In the genomic region with DNA sequence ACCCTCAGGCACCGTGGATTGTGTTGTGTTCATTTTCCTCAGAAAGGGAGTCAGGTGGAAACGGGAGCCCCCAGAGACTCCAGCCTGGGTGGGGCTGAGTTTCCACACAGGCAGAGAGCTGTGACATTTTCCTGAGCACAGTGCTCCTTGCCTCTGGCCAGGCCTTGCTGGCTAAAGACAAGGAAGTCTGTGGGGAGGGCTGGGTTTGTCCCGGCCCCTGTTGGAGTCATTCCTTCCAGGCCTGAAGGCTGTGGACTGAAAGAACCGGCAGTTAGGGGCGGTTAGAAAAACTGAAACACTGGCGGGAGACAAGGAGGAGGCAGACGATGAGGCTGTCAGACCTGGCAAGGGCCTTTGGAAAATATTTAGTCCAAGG, we compare ENCODE assay signal across 27 cellular contexts. TPM values are rescaled to one million over a fixed set of nuclear protein-coding genes. Genes with fewer than 3 reads are reported as not detected.
DNase-seq lines count a peak whose midpoint lies in the region; ATAC-seq and TF ChIP-seq lines count a peak whose summit lies in the region.
"Had no signal": no experiment of that assay in that cellular context is flagged by ENCODE, and none has a peak within 500 bp of the region (broad histone marks: within the 10 kb centered on the region; RNA-seq: fewer than 3 reads in every experiment).

No MANE protein-coding gene starts in this region.

- DNase-seq in IMR-90: no peak
- peak; percentile 83 for DNase-seq in Right ventricle myocardium inferior (ENCODE audit: missing footprints)
- no peak for DNase-seq in endodermal cell
- no peak for DNase-seq in superior temporal gyrus (ENCODE audit: extremely low spot score)
- DNase-seq in HuH-7 (ENCODE audit: low spot score): no peak
- DNase-seq: 8988T; activated CD4-positive, alpha-beta T cell treated with anti-CD3 and anti-CD28 coated beads for 48 hours; activated naive CD4-positive, alpha-beta T cell treated with anti-CD3 and anti-CD28 coated beads for 36 hours; adrenal gland; brain microvascular endothelial cell; effector CD4-positive, alpha-beta T cell; foreskin fibroblast; GM23248; immature natural killer cell; MV-4-11; naive thymus-derived CD8-positive, alpha-beta T cell; NCI-H1694; NCI-H510A; occipital lobe; spleen; T-helper 2 cell had no signal

- H3K56ac ChIP-seq in IMR-90 (ENCODE audit: extremely low read depth, insufficient read depth, low read length): no peak overlapping the region

- peak overlapping the region; percentile 43; the same call in 1 of the 2 replicates for H3K4ac ChIP-seq in IMR-90 (ENCODE audit: low read depth, low read length)

- dilution Hi-C loops in IMR-90 (cut with HindIII; ENCODE audit: low sequenced_read_pairs, unreplicated experiment): no loop called here

- H3K27me3 ChIP-seq in IMR-90 (ENCODE audit: control insufficient read depth, insufficient read depth, low read length) (no peaks in the 10 kb centered on the region), muscle layer of colon (ENCODE audit: control insufficient read depth in 1 of 2, insufficient read depth in 2 of 2, low read length in 2 of 2) (no peaks in the 10 kb centered on the region), stomach smooth muscle (ENCODE audit: control insufficient read depth in 1 of 2, insufficient read depth in 2 of 2, low read length in 2 of 2) (no peaks in the 10 kb centered on the region), endodermal cell (ENCODE audit: control insufficient read depth, insufficient read depth, low read length, poor library complexity, severe bottlenecking) (peaks cover 27% of the 10 kb centered on the region)
- H3K27me3 ChIP-seq: adrenal gland, brain microvascular endothelial cell had no signal

- no peak overlapping the region for H2AK9ac ChIP-seq in IMR-90 (replicated peaks; ENCODE audit: low read depth, low read length, poor library complexity)

- no peak overlapping the region for H3K4me2 ChIP-seq in IMR-90 (ENCODE audit: low read depth, low read length)
- H3K4me2 ChIP-seq: hepatocyte had no signal

- H2AK5ac ChIP-seq in IMR-90 (ENCODE audit: low read depth, low read length): no peak overlapping the region

- no peaks in the 10 kb centered on the region for H3K36me3 Mint-ChIP-seq in endodermal cell (ENCODE audit: low read depth)
- H3K36me3 Mint-ChIP-seq: immature natural killer cell; naive thymus-derived CD8-positive, alpha-beta T cell had no signal

- H3K4me1 Mint-ChIP-seq in endodermal cell: peaks cover 10% of the 10 kb centered on the region

- intact Hi-C loops in IMR-90 (cut with micrococcal nuclease): no loop called here
- intact Hi-C loops in Right ventricle myocardium inferior (cut with DNase I): loop anchor here (10.0 kb wide), 1 partner anchor 171 kb away; no protein-coding TSS in a partner anchor

- H3K27ac Mint-ChIP-seq in endodermal cell: no peak overlapping the region
- H3K27ac Mint-ChIP-seq: activated naive CD4-positive, alpha-beta T cell treated with anti-CD3 and anti-CD28 coated beads for 36 hours; immature natural killer cell had no signal

- no peak for TF ChIP-seq CTCF in IMR-90 (conservative IDR thresholded peaks at IDR 0.05; ENCODE audit: low read depth, low read length)
- TF ChIP-seq CTCF in endodermal cell (conservative IDR thresholded peaks at IDR 0.05): no peak

- no peak overlapping the region for H2AFZ ChIP-seq in IMR-90 (replicated peaks; ENCODE audit: low read length, poor library complexity)
- H2AFZ ChIP-seq: GM23248, hepatocyte had no signal

- ATAC-seq in IMR-90 (ENCODE audit: low read depth) (no peak), Right ventricle myocardium inferior (peak; percentile 64), GM19328 (IDR thresholded peaks at IDR 0.05; ENCODE audit: unreplicated experiment) (no peak)
- ATAC-seq: naive thymus-derived CD8-positive, alpha-beta T cell had no signal

- no peak overlapping the region for H2BK5ac ChIP-seq in IMR-90 (ENCODE audit: low read depth, low read length, poor library complexity, severe bottlenecking)

- POLR2A ChIA-PET in IMR-90 (lab: Charles Lee; ENCODE audit: unreplicated experiment): no interaction called here

- H3K4me3 ChIP-seq in IMR-90 (ENCODE audit: insufficient read depth, low read depth, low read length) (no peak overlapping the region), muscle layer of colon (ENCODE audit: low read depth in 1 of 2, low read length in 2 of 2) (peak overlapping the region in 1 of 2 donors; percentile 21), stomach smooth muscle (ENCODE audit: low read length in 2 of 2) (peak overlapping the region; percentile 9 to 52), endodermal cell (ENCODE audit: low read length) (no peak overlapping the region)
- H3K4me3 ChIP-seq: adrenal gland, GM23248, hepatocyte, spleen had no signal

- no peak overlapping the region for H3K23ac ChIP-seq in IMR-90 (ENCODE audit: low read depth, low read length)

- H2BK120ac ChIP-seq in IMR-90 (ENCODE audit: low read depth, low read length): peak overlapping the region; percentile 0

- CTCF ChIA-PET in IMR-90 (lab: Yijun Ruan, JAX): no interaction called here

- no peaks in the 10 kb centered on the region for H3K36me3 ChIP-seq in IMR-90 (ENCODE audit: control insufficient read depth, insufficient read depth, low read length)
- no peaks in the 10 kb centered on the region for H3K36me3 ChIP-seq in muscle layer of colon (ENCODE audit: insufficient read depth, low read length)
- no peaks in the 10 kb centered on the region for H3K36me3 ChIP-seq in stomach smooth muscle (ENCODE audit: control insufficient read depth in 2 of 2, insufficient read depth in 2 of 2, low read length in 2 of 2)
- H3K36me3 ChIP-seq in endodermal cell (ENCODE audit: control insufficient read depth, insufficient read depth, low read length): no peaks in the 10 kb centered on the region
- H3K36me3 ChIP-seq: adrenal gland, brain microvascular endothelial cell, spleen had no signal

- peaks cover 26% of the 10 kb centered on the region for H3K4me1 ChIP-seq in IMR-90 (ENCODE audit: control insufficient read depth, insufficient read depth, low read length)
- H3K4me1 ChIP-seq in muscle layer of colon (ENCODE audit: insufficient read depth, low read length): peaks cover 86% of the 10 kb centered on the region
- peaks cover 93% of the 10 kb centered on the region for H3K4me1 ChIP-seq in stomach smooth muscle (ENCODE audit: control insufficient read depth, insufficient read depth, low read length)
- peaks cover 13% of the 10 kb centered on the region for H3K4me1 ChIP-seq in endodermal cell (ENCODE audit: control insufficient read depth, insufficient read depth, low read length)

- no peak for TF ChIP-seq POLR2A in IMR-90 (IDR thresholded peaks at IDR 0.05; ENCODE audit: low read depth, low read length)

- H3K9me1 ChIP-seq in IMR-90 (ENCODE audit: insufficient read depth, low read length): peaks cover 25% of the 10 kb centered on the region

- BruUV-seq in IMR-90 (replicated peaks; lab: Mats Ljungman, UMichigan): no TSS peak

- H3K27me3 Mint-ChIP-seq in endodermal cell (ENCODE audit: insufficient read depth): peaks cover 39% of the 10 kb centered on the region

- no peak overlapping the region for H3K4me3 Mint-ChIP-seq in endodermal cell
- H3K4me3 Mint-ChIP-seq: activated naive CD4-positive, alpha-beta T cell treated with anti-CD3 and anti-CD28 coated beads for 36 hours; immature natural killer cell; naive thymus-derived CD8-positive, alpha-beta T cell had no signal

- whole genome bisulfite sequencing in IMR-90 (ENCODE audit: extremely low coverage in 2 of 2, insufficient read length in 1 of 2), 2 experiments: 86% methylated on average over 4 of the region's 7 CpGs; no CpG with 5 or more reads in 1 of the 2 experiments
- WGBS in endodermal cell (ENCODE audit: insufficient coverage in 1 of 2, insufficient read length in 1 of 2), 2 experiments: 89 to 92% methylated on average over 7 of the region's 7 CpGs

- H3K9ac ChIP-seq in IMR-90 (ENCODE audit: low read depth, low read length) (no peak overlapping the region), muscle layer of colon (ENCODE audit: low read length) (peak overlapping the region; percentile 27), stomach smooth muscle (ENCODE audit: low read length in 2 of 2) (peak overlapping the region; percentile 19 to 47), endodermal cell (ENCODE audit: extremely low read depth, low read length, poor library complexity, severe bottlenecking) (no peak overlapping the region)
- H3K9ac ChIP-seq: GM23248 had no signal

- H3K9me3 Mint-ChIP-seq in endodermal cell: no peaks in the 10 kb centered on the region
- H3K9me3 Mint-ChIP-seq: activated naive CD4-positive, alpha-beta T cell treated with anti-CD3 and anti-CD28 coated beads for 36 hours; immature natural killer cell; naive thymus-derived CD8-positive, alpha-beta T cell had no signal

- H2BK15ac ChIP-seq in IMR-90 (ENCODE audit: low read depth, low read length): no peak overlapping the region

- in situ Hi-C loops in IMR-90 (cut with MboI; ENCODE audit: low sequenced_read_pairs): no loop called here

- no peak for TF ChIP-seq RAD21 in IMR-90 (IDR thresholded peaks at IDR 0.05; ENCODE audit: low read length)

- peak overlapping the region; percentile 1 for H4K91ac ChIP-seq in IMR-90 (ENCODE audit: insufficient read depth, low read depth, low read length)

- no peak overlapping the region for H4K5ac ChIP-seq in IMR-90 (ENCODE audit: low read depth, low read length)

- peak overlapping the region; percentile 6; the same call in 1 of the 2 replicates for H2BK20ac ChIP-seq in IMR-90 (ENCODE audit: low read depth, low read length)

- H4K20me1 ChIP-seq in IMR-90 (ENCODE audit: insufficient read depth, low read length): no peaks in the 10 kb centered on the region

- H3K18ac ChIP-seq in IMR-90 (ENCODE audit: low read depth, low read length): 0 out of 2 replicates have a peak overlapping the region, but pooled peaks have one; percentile 7

- H4K8ac ChIP-seq in IMR-90 (ENCODE audit: low read depth in 2 of 2, low read length in 2 of 2): no peak overlapping the region; a peak in 1 of 4 replicates

- H3K14ac ChIP-seq in IMR-90 (replicated peaks; ENCODE audit: low read depth, low read length): no peak overlapping the region

- no peaks in the 10 kb centered on the region for H3K9me3 ChIP-seq in IMR-90 (ENCODE audit: control insufficient read depth, insufficient read depth, low read length)
- no peaks in the 10 kb centered on the region for H3K9me3 ChIP-seq in muscle layer of colon (ENCODE audit: low read length)
- no peaks in the 10 kb centered on the region for H3K9me3 ChIP-seq in stomach smooth muscle (ENCODE audit: control insufficient read depth in 2 of 2, low read length in 2 of 2)
- no peaks in the 10 kb centered on the region for H3K9me3 ChIP-seq in endodermal cell (ENCODE audit: control insufficient read depth, low read length)
- H3K9me3 ChIP-seq: adrenal gland, spleen had no signal

- H3K79me1 ChIP-seq in IMR-90 (ENCODE audit: low read depth in 1 of 2, low read length in 2 of 2): peaks cover 6 to 40% of the 10 kb centered on the region in 2 experiments; a peak in 3 of 4 replicates

- no peak overlapping the region for H3K27ac ChIP-seq in IMR-90 (ENCODE audit: insufficient read depth, low read length)
- H3K27ac ChIP-seq in muscle layer of colon (ENCODE audit: low read depth, low read length): peak overlapping the region; percentile 59
- H3K27ac ChIP-seq in stomach smooth muscle (ENCODE audit: low read length): peak overlapping the region; percentile 81
- H3K27ac ChIP-seq in endodermal cell (ENCODE audit: low read depth, low read length): no peak overlapping the region
- H3K27ac ChIP-seq: brain microvascular endothelial cell, epithelial cell of prostate, GM23248, hepatocyte, HL-60, spleen had no signal

RNA-seq across cellular contexts. Expression of gene COL15A1, which starts 29.8 kb away (rescaled TPM):
- total RNA-seq in IMR-90 (2012; rRNA removed): 1.9 and 2.2 TPM in 2 replicates
- 3.1 and 3.7 TPM in 2 replicates for polyA plus RNA-seq in IMR-90 (2012; rRNA removed)
- polyA plus RNA-seq in IMR-90 (2012; cell fraction: cytosol; rRNA removed): 1.9 and 4.0 TPM in 2 replicates
- polyA plus RNA-seq in IMR-90 (2012; cell fraction: nucleus; rRNA removed; ENCODE audit: low replicate concordance): 4.3 and 4.6 TPM in 2 replicates
- total RNA-seq in Right ventricle myocardium inferior: 58.3 TPM
- total RNA-seq in endodermal cell: under 1 TPM in 1 of 2 donors, not detected in 1; 0.27 TPM
- polyA plus RNA-seq in endodermal cell (2013, experiment 1 of 2): 0.39 TPM
- polyA plus RNA-seq in endodermal cell (2013, experiment 2 of 2): 0.33 TPM
- total RNA-seq: naive thymus-derived CD8-positive, alpha-beta T cell had no signal
- polyA plus RNA-seq: naive thymus-derived CD8-positive, alpha-beta T cell had no signal

Comparison
In these comparisons a context has a peak if more than half of its experiments do, and no peak if none do; other contexts are left out.
1. H3K27ac ChIP-seq: peak in muscle layer of colon (single experiment) and stomach smooth muscle (single experiment); none in IMR-90 (single experiment) and endodermal cell (single experiment).
2. H3K4me3 ChIP-seq: peak in stomach smooth muscle (2 of 2); none in IMR-90 (single experiment) and endodermal cell (single experiment).
3. H3K9ac ChIP-seq: peak in muscle layer of colon (single experiment) and stomach smooth muscle (2 of 2); none in IMR-90 (single experiment) and endodermal cell (single experiment).
4. RNA of gene COL15A1, which starts 29.8 kb away (total RNA-seq): 58.3 TPM in Right ventricle myocardium inferior (single experiment); 1.9 to 2.2 TPM in IMR-90 and 0.27 TPM in endodermal cell; every median in the first group is over 10 times any median in the second.